ENCODE assay signal across 1 cellular context in genomic region chr1:167864392-167864992, GRCh38.
TF ChIP-seq lines count a peak whose summit lies in the region.

No MANE protein-coding gene starts in this region.

TF ChIP-seq in H1, 55 proteins besides CTCF, POLR2A, EP300 and RAD21 (continued from another document):
- TF ChIP-seq CTBP2 (IDR thresholded peaks at IDR 0.05; ENCODE audit: borderline replicate concordance, insufficient read depth, insufficient read length, low read length) (no peak), CEBPB (IDR thresholded peaks at IDR 0.05; ENCODE audit: low read depth, low read length) (no peak), NANOG (IDR thresholded peaks at IDR 0.05; ENCODE audit: insufficient read depth, low read depth, low read length, poor library complexity, severe bottlenecking) (no peak), HDAC2 (IDR thresholded peaks at IDR 0.05; ENCODE audit: borderline replicate concordance in 1 of 2, low read depth in 2 of 2, low read length in 2 of 2) (no peak), POLR2AphosphoS5 (IDR thresholded peaks at IDR 0.05; ENCODE audit: low read depth, low read length) (no peak)
